Comparison of ENCODE assay signal across 15 cellular contexts in genomic region chr13:93466502-93467036, GRCh38.
DNase-seq lines count a peak whose midpoint lies in the region; ATAC-seq, FAIRE-seq and TF ChIP-seq lines count a peak whose summit lies in the region.
"Had no signal": no experiment of that assay in that cellular context is flagged by ENCODE, and none has a peak within 500 bp of the region (broad histone marks: within the 10 kb centered on the region; RNA-seq: fewer than 3 reads in every experiment).

No MANE protein-coding gene starts in this region.

- POLR2A ChIA-PET in MCF 10A (lab: Yijun Ruan, JAX) = no interaction called here
- POLR2A ChIA-PET in HepG2 (lab: Yijun Ruan, JAX) = no interaction called here

- WGBS in HepG2 (ENCODE audit: low lambda C conversion rate) = 91% methylated on average over 3 of the region's 3 CpGs

- H3K79me2 ChIP-seq in HepG2 (ENCODE audit: insufficient read depth, low read length) = peaks cover 3% of the 10 kb centered on the region

- no peaks in the 10 kb centered on the region for H3K9me3 Mint-ChIP-seq in MCF 10A (ENCODE audit: unreplicated experiment)

- no peaks in the 10 kb centered on the region for H3K27me3 Mint-ChIP-seq in MCF 10A (ENCODE audit: insufficient read depth, unreplicated experiment)
- H3K27me3 Mint-ChIP-seq: CD4-positive, alpha-beta memory T cell had no signal

- H3K9me3 ChIP-seq in breast epithelium (no peaks in the 10 kb centered on the region), HepG2 (ENCODE audit: low read length) (peaks cover 17% of the 10 kb centered on the region)
- H3K9me3 ChIP-seq: BE2C had no signal

- H3K4me2 ChIP-seq in HepG2 (ENCODE audit: low read depth, low read length) = no peak overlapping the region

- H3K4me1 ChIP-seq in breast epithelium (no peaks in the 10 kb centered on the region), HepG2 (ENCODE audit: insufficient read depth, low read length) (no peaks in the 10 kb centered on the region)

- no peak overlapping the region for H3K9ac ChIP-seq in HepG2 (ENCODE audit: insufficient read depth, low read depth, low read length)
- H3K9ac ChIP-seq: GM23248 had no signal

- no peak for ATAC-seq in HepG2
- ATAC-seq in GM18498 (IDR thresholded peaks at IDR 0.05; ENCODE audit: unreplicated experiment) = no peak
- ATAC-seq in HG03025 (IDR thresholded peaks at IDR 0.05; ENCODE audit: low FRiP score, unreplicated experiment) = no peak
- ATAC-seq: HCT116 had no signal

- peaks cover 8% of the 10 kb centered on the region for H3K4me1 Mint-ChIP-seq in MCF 10A (ENCODE audit: insufficient read depth, unreplicated experiment)
- H3K4me1 Mint-ChIP-seq: CD4-positive, alpha-beta memory T cell had no signal

- H3K4me3 ChIP-seq in breast epithelium (no peak overlapping the region), HepG2 (replicated peaks in 1 of 3; ENCODE audit: insufficient read depth in 1 of 3, low read depth in 2 of 3, low read length in 3 of 3) (no peak overlapping the region)
- H3K4me3 ChIP-seq: GM23248 had no signal

- H3K27ac ChIP-seq in breast epithelium (no peak overlapping the region), HepG2 (ENCODE audit: extremely low read length, insufficient read depth, low read length) (no peak overlapping the region)
- H3K27ac ChIP-seq: C4-2B, GM23248, HL-60 had no signal

- DNase-seq in MCF 10A (ENCODE audit: unreplicated experiment) = peak; percentile 41
- DNase-seq in breast epithelium (ENCODE audit: low spot score in 2 of 2) = no peak
- peak; percentile 57 for DNase-seq in fibroblast of peridontal ligament (ENCODE audit: extremely low read depth)
- DNase-seq in HepG2 (ENCODE audit: low spot score) = peak; percentile 15
- DNase-seq in stromal cell of bone marrow (ENCODE audit: low read depth) = peak; percentile 17
- no peak for DNase-seq in OCI-M2 (lab: John Stamatoyannopoulos, UW; ENCODE audit: unreplicated experiment)
- DNase-seq: BE2C; CD4-positive, alpha-beta memory T cell; GF-D8; GM23248 had no signal

- in situ Hi-C loops in HepG2 (cut with HindIII; ENCODE audit: extremely low pct_ligation_motif_present, low pct_unique_long_range_greater_than_20kb) = no loop called here

- H3K27me3 ChIP-seq in breast epithelium = no peaks in the 10 kb centered on the region
- no peaks in the 10 kb centered on the region for H3K27me3 ChIP-seq in HepG2 (ENCODE audit: control insufficient read depth in 1 of 2, insufficient read depth in 2 of 2, low read length in 2 of 2)
- H3K27me3 ChIP-seq: BE2C had no signal

- TF ChIP-seq EP300 in HepG2 (IDR thresholded peaks at IDR 0.05; ENCODE audit: low read depth in 2 of 2, low read length in 2 of 2) (no peak), HepG2 (CRISPR knock-in tag; IDR thresholded peaks at IDR 0.05; ENCODE audit: borderline replicate concordance) (no peak)

- no peak for TF ChIP-seq CTCF in MCF 10A (IDR thresholded peaks at IDR 0.05; ENCODE audit: unreplicated experiment)
- no peak for TF ChIP-seq CTCF in breast epithelium (IDR thresholded peaks at IDR 0.05)
- no peak for TF ChIP-seq CTCF in HepG2 (CRISPR knock-in tag; IDR thresholded peaks at IDR 0.05)

- TF ChIP-seq RAD21 in HepG2 (CRISPR knock-in tag; IDR thresholded peaks at IDR 0.05) = no peak

- H3K4me3 Mint-ChIP-seq in MCF 10A (ENCODE audit: unreplicated experiment) = no peak overlapping the region
- H3K4me3 Mint-ChIP-seq: CD4-positive, alpha-beta memory T cell had no signal

- FAIRE-seq in HepG2 (lab: Jason Lieb, UNC) = no peak

- no peak overlapping the region for H3K27ac Mint-ChIP-seq in MCF 10A (ENCODE audit: low read depth, unreplicated experiment)
- H3K27ac Mint-ChIP-seq: CD4-positive, alpha-beta memory T cell had no signal

- BruUV-seq in MCF 10A (replicated peaks; lab: Mats Ljungman, UMichigan) (no TSS peak), HepG2 (replicated peaks; lab: Mats Ljungman, UMichigan) (no TSS peak)

- H3K36me3 ChIP-seq in breast epithelium = no peaks in the 10 kb centered on the region
- no peaks in the 10 kb centered on the region for H3K36me3 ChIP-seq in HepG2 (replicated peaks in 1 of 2; ENCODE audit: control insufficient read depth in 1 of 2, insufficient read depth in 2 of 2, low read length in 2 of 2)
- H3K36me3 ChIP-seq: BE2C had no signal

- no peaks in the 10 kb centered on the region for H3K36me3 Mint-ChIP-seq in MCF 10A (ENCODE audit: insufficient read depth, unreplicated experiment)
- H3K36me3 Mint-ChIP-seq: CD4-positive, alpha-beta memory T cell had no signal

- no peaks in the 10 kb centered on the region for H4K20me1 ChIP-seq in HepG2 (ENCODE audit: insufficient read depth, low read length)

- no peak for TF ChIP-seq POLR2A in breast epithelium (IDR thresholded peaks at IDR 0.05)
- TF ChIP-seq POLR2A in HepG2 (IDR thresholded peaks at IDR 0.05; ENCODE audit: insufficient read depth in 1 of 2, low read depth in 2 of 2, low read length in 2 of 2) = no peak

- H2AFZ ChIP-seq in HepG2 (ENCODE audit: low read length) = no peak overlapping the region
- H2AFZ ChIP-seq: GM23248 had no signal

- CTCF ChIA-PET in MCF 10A (lab: Yijun Ruan, JAX) = interaction anchor here (0.6 kb wide), 1 partner anchor 14 kb away, joined by 3 read pairs; no protein-coding TSS in a partner anchor
- CTCF ChIA-PET in HepG2 (lab: Yijun Ruan, JAX; ENCODE audit: low intra/inter-chr PET ratio, low total read pairs) = no interaction called here

- intact Hi-C loops in MCF 10A (cut with micrococcal nuclease) (loop anchor here (10.0 kb wide), 1 partner anchor 242 kb away; the partner anchor contains the start of gene GPC6), breast epithelium (cut with DNase I; ENCODE audit: low total_unique reads) (no loop called here), HepG2 (cut with micrococcal nuclease; ENCODE audit: unreplicated experiment) (no loop called here)

TF ChIP-seq in HepG2, 621 proteins besides CTCF, POLR2A, EP300 and RAD21:
- TF ChIP-seq ELF3 (CRISPR knock-in tag; IDR thresholded peaks at IDR 0.05) = no peak
- TF ChIP-seq MAFF (IDR thresholded peaks at IDR 0.05; ENCODE audit: low read depth, low read length) = peak; percentile 57
- TF ChIP-seq MAFK (conservative IDR thresholded peaks at IDR 0.05 in 1 of 2, IDR thresholded peaks at IDR 0.05 in 1 of 2; ENCODE audit: low read length in 2 of 2) = peak; percentile 62 to 72
- no peak for TF ChIP-seq ZNF747 (CRISPR knock-in tag; IDR thresholded peaks at IDR 0.05; ENCODE audit: borderline replicate concordance)
- TF ChIP-seq ISX (CRISPR knock-in tag; conservative IDR thresholded peaks at IDR 0.05) = no peak
- TF ChIP-seq HOXA5 (CRISPR knock-in tag; IDR thresholded peaks at IDR 0.05) = no peak

Comparison
In these comparisons a context has a peak if more than half of its experiments do, and no peak if none do; other contexts are left out.
1. DNase-seq: peak in MCF 10A (single experiment), fibroblast of peridontal ligament (single experiment), HepG2 (single experiment) and stromal cell of bone marrow (single experiment); none in breast epithelium (0 of 2) and OCI-M2 (single experiment).